ENCODE assay signal across 1 cellular context in genomic region chr10:46925156-46925555, GRCh38. TPM values are rescaled to one million over a fixed set of nuclear protein-coding genes. Genes with fewer than 3 reads are reported as not detected.
"Had no signal": no experiment of that assay in that cellular context is flagged by ENCODE, and none has a peak within 500 bp of the region (broad histone marks: within the 10 kb centered on the region; RNA-seq: fewer than 3 reads in every experiment).

No MANE protein-coding gene starts in this region.

RNA-seq across cellular contexts. Expression of gene PTPN20, which starts 13.9 kb away (rescaled TPM):
- total RNA-seq: G401 had no signal
